21 cellular contexts compared by ENCODE assay signal in genomic region chr17:6526362-6527152, GRCh38. TPM values are rescaled to one million over a fixed set of nuclear protein-coding genes. Genes with fewer than 3 reads are reported as not detected.
DNase-seq lines count a peak whose midpoint lies in the region; ATAC-seq, FAIRE-seq and TF ChIP-seq lines count a peak whose summit lies in the region.
"Had no signal": no experiment of that assay in that cellular context is flagged by ENCODE, and none has a peak within 500 bp of the region (broad histone marks: within the 10 kb centered on the region; RNA-seq: fewer than 3 reads in every experiment).

No MANE protein-coding gene starts in this region.

- no TSS peak for BruUV-seq in HepG2 (replicated peaks; lab: Mats Ljungman, UMichigan)

- H4K20me1 ChIP-seq in HepG2 (ENCODE audit: insufficient read depth, low read length) = no peaks in the 10 kb centered on the region
- H4K20me1 ChIP-seq in smooth muscle cell (ENCODE audit: low read depth) = no peaks in the 10 kb centered on the region

- no peak overlapping the region for H3K4me3 ChIP-seq in HepG2 (replicated peaks in 1 of 3; ENCODE audit: insufficient read depth in 1 of 3, low read depth in 2 of 3, low read length in 3 of 3)
- H3K4me3 ChIP-seq in right lobe of liver = no peak overlapping the region
- H3K4me3 ChIP-seq in fibroblast of pulmonary artery (replicated peaks; ENCODE audit: low read depth, low read length) = no peak overlapping the region
- H3K4me3 ChIP-seq in esophagus muscularis mucosa = no peak overlapping the region
- H3K4me3 ChIP-seq in smooth muscle cell = no peak overlapping the region

- H3K9ac ChIP-seq in HepG2 (ENCODE audit: insufficient read depth, low read depth, low read length) = no peak overlapping the region
- H3K9ac ChIP-seq in smooth muscle cell (ENCODE audit: low read depth) = no peak overlapping the region

- H3K4me1 ChIP-seq in HepG2 (ENCODE audit: insufficient read depth, low read length) (peaks cover 19% of the 10 kb centered on the region), right lobe of liver (no peaks in the 10 kb centered on the region), esophagus muscularis mucosa (peaks cover 0 to 32% (median 27%) of the 10 kb centered on the region in 4 donors), smooth muscle cell (ENCODE audit: low read depth) (no peaks in the 10 kb centered on the region)

- ATAC-seq in HepG2 (no peak), right lobe of liver (no peak), GM19463 (IDR thresholded peaks at IDR 0.05; ENCODE audit: unreplicated experiment) (no peak), HG02981 (IDR thresholded peaks at IDR 0.05; ENCODE audit: unreplicated experiment) (no peak)

- POLR2A ChIA-PET in HepG2 (lab: Yijun Ruan, JAX) = no interaction called here

- H2AFZ ChIP-seq in HepG2 (ENCODE audit: low read length) = no peak overlapping the region
- H2AFZ ChIP-seq in smooth muscle cell (ENCODE audit: low read depth) = no peak overlapping the region

- no peak for TF ChIP-seq RAD21 in HepG2 (CRISPR knock-in tag; IDR thresholded peaks at IDR 0.05)

- H3K36me3 ChIP-seq in HepG2 (replicated peaks in 1 of 2; ENCODE audit: control insufficient read depth in 1 of 2, insufficient read depth in 2 of 2, low read length in 2 of 2) (no peaks in the 10 kb centered on the region), right lobe of liver (no peaks in the 10 kb centered on the region), esophagus muscularis mucosa (peaks cover 0 to 27% (median 4%) of the 10 kb centered on the region in 4 donors), smooth muscle cell (ENCODE audit: low read depth) (no peaks in the 10 kb centered on the region)

- H3K79me2 ChIP-seq in HepG2 (ENCODE audit: insufficient read depth, low read length) (no peaks in the 10 kb centered on the region), smooth muscle cell (ENCODE audit: low read depth) (no peaks in the 10 kb centered on the region)

- 23% methylated on average over 5 of the region's 6 CpGs for WGBS in HepG2 (ENCODE audit: low lambda C conversion rate)
- 75% methylated on average over 5 of the region's 6 CpGs for WGBS in right lobe of liver (ENCODE audit: insufficient coverage, low coverage, low lambda C conversion rate, missing lambda C conversion rate)
- 90% methylated on average over 6 of the region's 6 CpGs for WGBS in esophagus muscularis mucosa
- 90% methylated on average over 6 of the region's 6 CpGs for WGBS in smooth muscle cell (ENCODE audit: low lambda C conversion rate)

- no peaks in the 10 kb centered on the region for H3F3A ChIP-seq in smooth muscle cell (ENCODE audit: low read depth)

- H3K27me3 ChIP-seq in HepG2 (ENCODE audit: control insufficient read depth in 1 of 2, insufficient read depth in 2 of 2, low read length in 2 of 2) = no peaks in the 10 kb centered on the region
- no peaks in the 10 kb centered on the region for H3K27me3 ChIP-seq in right lobe of liver
- H3K27me3 ChIP-seq in esophagus muscularis mucosa = no peaks in the 10 kb centered on the region
- H3K27me3 ChIP-seq in smooth muscle cell (ENCODE audit: low read depth) = no peaks in the 10 kb centered on the region

- TF ChIP-seq EP300 in HepG2 (IDR thresholded peaks at IDR 0.05; ENCODE audit: low read depth in 2 of 2, low read length in 2 of 2) (no peak), HepG2 (CRISPR knock-in tag; IDR thresholded peaks at IDR 0.05; ENCODE audit: borderline replicate concordance) (no peak), esophagus muscularis mucosa (IDR thresholded peaks at IDR 0.05) (no peak)

- CTCF ChIA-PET in HepG2 (lab: Yijun Ruan, JAX; ENCODE audit: low intra/inter-chr PET ratio, low total read pairs) = no interaction called here

- FAIRE-seq in HepG2 (lab: Jason Lieb, UNC) = no peak
- FAIRE-seq: endometrium, frontal cortex, GM12892, urothelium cell line had no signal

- H3K9me3 ChIP-seq in HepG2 (ENCODE audit: low read length) (no peaks in the 10 kb centered on the region), right lobe of liver (no peaks in the 10 kb centered on the region), esophagus muscularis mucosa (no peaks in the 10 kb centered on the region), smooth muscle cell (replicated peaks; ENCODE audit: low read depth) (no peaks in the 10 kb centered on the region)

- no peak overlapping the region for H3K4me2 ChIP-seq in HepG2 (ENCODE audit: low read depth, low read length)
- no peak overlapping the region for H3K4me2 ChIP-seq in smooth muscle cell

- DNase-seq in HepG2 (ENCODE audit: low spot score) (no peak), right lobe of liver (no peak), astrocyte of the hippocampus (ENCODE audit: low read depth, low spot score) (peak; percentile 39), fibroblast of pulmonary artery (ENCODE audit: low read depth) (peak; percentile 40), esophagus muscularis mucosa (ENCODE audit: extremely low spot score) (no peak), smooth muscle cell (lab: John Stamatoyannopoulos, UW; ENCODE audit: unreplicated experiment) (no peak)
- DNase-seq: activated CD8-positive, alpha-beta memory T cell treated with anti-CD3 and anti-CD28 coated beads, Interleukin-2, amount 50 U/mL, for 48 hours; amniotic stem cell; central memory CD4-positive, alpha-beta T cell; HCEC 1CT; KBM-7; kidney glomerular epithelial cell; NCI-H1092 treated with DMSO at 0.1 percent for 48 hours; NCI-H510A; stimulated activated CD8-positive, alpha-beta memory T cell treated with anti-CD3 and anti-CD28 coated beads, Interleukin-4, amount 100 ng/mL, for 48 hours had no signal

- TF ChIP-seq POLR2A in HepG2 (IDR thresholded peaks at IDR 0.05; ENCODE audit: insufficient read depth in 1 of 2, low read depth in 2 of 2, low read length in 2 of 2) (no peak), right lobe of liver (IDR thresholded peaks at IDR 0.05) (no peak), esophagus muscularis mucosa (IDR thresholded peaks at IDR 0.05; ENCODE audit: low read depth) (no peak)

- in situ Hi-C loops in HepG2 (cut with HindIII; ENCODE audit: extremely low pct_ligation_motif_present, low pct_unique_long_range_greater_than_20kb) = no loop called here

- intact Hi-C loops in HepG2 (cut with micrococcal nuclease; ENCODE audit: unreplicated experiment) (no loop called here), right lobe of liver (cut with DNase I) (no loop called here), esophagus muscularis mucosa (cut with DNase I) (no loop called here)

- TF ChIP-seq CTCF in HepG2 (CRISPR knock-in tag; IDR thresholded peaks at IDR 0.05) (no peak), right lobe of liver (IDR thresholded peaks at IDR 0.05) (no peak), fibroblast of pulmonary artery (IDR thresholded peaks at IDR 0.05; ENCODE audit: low read length, missing control alignments) (no peak), esophagus muscularis mucosa (IDR thresholded peaks at IDR 0.05) (no peak), smooth muscle cell (IDR thresholded peaks at IDR 0.05; ENCODE audit: borderline replicate concordance, insufficient read depth, poor library complexity, severe bottlenecking) (no peak)

- H3K27ac ChIP-seq in HepG2 (ENCODE audit: extremely low read length, insufficient read depth, low read length) (no peak overlapping the region), right lobe of liver (no peak overlapping the region), esophagus muscularis mucosa (replicated peaks in 1 of 4) (no peak overlapping the region), smooth muscle cell (ENCODE audit: low read depth) (no peak overlapping the region)

TF ChIP-seq in HepG2, 621 proteins besides CTCF, POLR2A, EP300 and RAD21 (continues in another document):
- TF ChIP-seq AGO2 (optimal IDR thresholded peaks at IDR 0.05; ENCODE audit: low read depth, low read length) = no peak

RNA-seq across cellular contexts. Expression of gene PITPNM3, which starts 29.8 kb away (rescaled TPM):
- total RNA-seq in HepG2 (2016; rRNA removed; fragmentation: Illumina TruSeq; extraction: Trizol) (0.13 and 0.28 TPM in 2 replicates), right lobe of liver (1 to 10 TPM in 5 of 6 experiments, under 1 TPM in 1; 0.91 to 3.8 (median 1.2) TPM), esophagus muscularis mucosa (10 to 100 TPM; 46.5 to 93.2 (median 68.9) TPM), smooth muscle cell (2.6 and 3.9 TPM in 2 replicates)
- total RNA-seq in HepG2 (2016; cell fraction: cytosol; rRNA removed; fragmentation: Illumina TruSeq; extraction: Trizol; ENCODE audit: low read depth) = not detected in 2 replicates
- total RNA-seq in HepG2 (2016; cell fraction: insoluble cytoplasmic fraction; rRNA removed; fragmentation: Illumina TruSeq; extraction: Trizol) = 0.04 and 0.32 TPM in 2 replicates
- total RNA-seq in HepG2 (2016; cell fraction: membrane; rRNA removed; fragmentation: Illumina TruSeq; extraction: Trizol) = 0.03 and 0.06 TPM in 2 replicates
- 0.16 and 0.68 TPM in 2 replicates for total RNA-seq in HepG2 (2016; cell fraction: nucleus; rRNA removed; fragmentation: Illumina TruSeq; extraction: Trizol)
- polyA plus RNA-seq in HepG2 (2011; rRNA removed) (0.29 and 0.33 TPM in 2 replicates), smooth muscle cell (2.4 and 3.7 TPM in 2 replicates)
- 0.13 and 0.15 TPM in 2 replicates for polyA plus RNA-seq in HepG2 (2011; cell fraction: cytosol; rRNA removed)
- 1.6 and 1.9 TPM in 2 replicates for polyA plus RNA-seq in HepG2 (2011; cell fraction: nucleus; rRNA removed)
- 0.23 and 0.30 TPM in 2 replicates for polyA plus RNA-seq in HepG2 (2012)
- polyA plus RNA-seq in HepG2 (2016; cell fraction: cytosol; fragmentation: Illumina TruSeq; extraction: Trizol; ENCODE audit: low read depth) = not detected in 2 replicates
- 0.07 and 0.20 TPM in 2 replicates for polyA plus RNA-seq in HepG2 (2016; cell fraction: insoluble cytoplasmic fraction; fragmentation: Illumina TruSeq; extraction: Trizol; ENCODE audit: low read depth)
- 0.05 TPM in 1 of 2 replicates, not detected in the other for polyA plus RNA-seq in HepG2 (2016; cell fraction: membrane; fragmentation: Illumina TruSeq; extraction: Trizol; ENCODE audit: low read depth)
- 1.0 and 1.3 TPM in 2 replicates for polyA plus RNA-seq in HepG2 (2016; cell fraction: nucleus; fragmentation: Illumina TruSeq; extraction: Trizol; ENCODE audit: insufficient read depth, low read depth)
- 0.44 and 30.1 TPM in 2 replicates for polyA minus RNA-seq in HepG2 (2011; rRNA and poly(A)+ RNA removed; ENCODE audit: low replicate concordance)
- 0.30 and 0.44 TPM in 2 replicates for polyA minus RNA-seq in HepG2 (2011; cell fraction: cytosol; rRNA and poly(A)+ RNA removed)
- polyA minus RNA-seq in HepG2 (2011; cell fraction: nucleus; rRNA and poly(A)+ RNA removed) = 0.50 and 0.52 TPM in 2 replicates

Comparison
In these comparisons a context has a peak if more than half of its experiments do, and no peak if none do; other contexts are left out.
1. DNase-seq: peak in astrocyte of the hippocampus (single experiment) and fibroblast of pulmonary artery (single experiment); none in HepG2 (single experiment), right lobe of liver (0 of 3), esophagus muscularis mucosa (single experiment) and smooth muscle cell (single experiment).